In genomic region chr11:63142459-63142858, GRCh38 we compare ENCODE assay signal across 1 cellular context.
TF ChIP-seq lines count a peak whose summit lies in the region.

No MANE protein-coding gene starts in this region.

TF ChIP-seq in H1, 55 proteins besides CTCF, POLR2A, EP300 and RAD21 (continued from another document):
- TF ChIP-seq CHD7 (IDR thresholded peaks at IDR 0.05; ENCODE audit: insufficient replicate concordance, low read length): no peak
- TF ChIP-seq TCF12 (IDR thresholded peaks at IDR 0.05; ENCODE audit: low read depth, low read length): no peak
- TF ChIP-seq CBX8 (IDR thresholded peaks at IDR 0.05; ENCODE audit: borderline replicate concordance, low read depth, low read length): no peak
- no peak for TF ChIP-seq SIRT6 (IDR thresholded peaks at IDR 0.05; ENCODE audit: low read length)
TF ChIP-seq in H1: peak in this region for 1.
